ENCODE assay signal across 7 cellular contexts in genomic region chr5:43039468-43040286, GRCh38. TPM values are rescaled to one million over a fixed set of nuclear protein-coding genes. Genes with fewer than 3 reads are reported as not detected.
DNase-seq lines count a peak whose midpoint lies in the region; ATAC-seq and TF ChIP-seq lines count a peak whose summit lies in the region.

No MANE protein-coding gene starts in this region.

- in situ Hi-C loops in GM13976 (cut with MboI; ENCODE audit: low sequenced_read_pairs, unreplicated experiment): no loop called here

- H3K4me1 ChIP-seq in Loucy (ENCODE audit: insufficient read depth, low read length, poor library complexity, severe bottlenecking) (peaks cover 34% of the 10 kb centered on the region), SJSA1 (replicated peaks) (peaks cover 10% of the 10 kb centered on the region), heart left ventricle (peaks cover 0 to 46% (median 7%) of the 10 kb centered on the region in 12 donors)

- DNase-seq in GM13976 (ENCODE audit: low spot score) (no peak), SJSA1 (ENCODE audit: low read depth in 1 of 2, low spot score in 2 of 2) (peak; percentile 74 to 80), heart left ventricle (peak; percentile 73 to 86 (median 75)), retinal pigment epithelial cell (ENCODE audit: low read depth) (no peak)
- peak; percentile 66 to 74 for DNase-seq in activated naive CD4-positive, alpha-beta T cell treated with anti-CD3 and anti-CD28 coated beads, Interleukin-2, amount 50 U/mL, for 72 hours (ENCODE audit: low spot score in 2 of 2)

- H3K27ac ChIP-seq in SJSA1: peak overlapping the region; percentile 92
- peak overlapping the region; percentile 89 to 99 (median 95) for H3K27ac ChIP-seq in heart left ventricle

- H3K36me3 ChIP-seq in Loucy (ENCODE audit: insufficient read depth, low read length) (no peaks in the 10 kb centered on the region), SJSA1 (0 out of 2 replicates have a peak, but pooled peaks cover 4% of the 10 kb centered on the region), heart left ventricle (no peaks in the 10 kb centered on the region)

- peaks cover 0 to 23% of the 10 kb centered on the region in 2 donors for H3K36me3 Mint-ChIP-seq in activated naive CD4-positive, alpha-beta T cell treated with anti-CD3 and anti-CD28 coated beads, Interleukin-2, amount 50 U/mL, for 72 hours

- H4K20me1 ChIP-seq in Loucy (ENCODE audit: insufficient read depth, low read length, poor library complexity, severe bottlenecking): peaks cover 22% of the 10 kb centered on the region

- intact Hi-C loops in heart left ventricle (cut with DNase I): loop anchor here (1.0 to 10.0 kb wide), 14 partner anchors 21 to 132 kb away; no protein-coding TSS in a partner anchor

- peak overlapping the region; percentile 90 for H3K4me3 ChIP-seq in Loucy (ENCODE audit: low read length, poor library complexity, severe bottlenecking)
- H3K4me3 ChIP-seq in SJSA1: peak overlapping the region; percentile 61
- H3K4me3 ChIP-seq in heart left ventricle: peak overlapping the region; percentile 28 to 77 (median 66)
- peak overlapping the region; percentile 36 for H3K4me3 ChIP-seq in retinal pigment epithelial cell (ENCODE audit: low read length)

- ATAC-seq in activated naive CD4-positive, alpha-beta T cell treated with anti-CD3 and anti-CD28 coated beads, Interleukin-2, amount 50 U/mL, for 72 hours: peak; percentile 27 to 32
- ATAC-seq in heart left ventricle (peak; percentile 44 to 61 (median 52)), HG03460 (IDR thresholded peaks at IDR 0.05; ENCODE audit: unreplicated experiment) (no peak)

- no peak overlapping the region for H2AFZ ChIP-seq in Loucy (ENCODE audit: low read length)

- TF ChIP-seq POLR2A in heart left ventricle (IDR thresholded peaks at IDR 0.05): no peak

- H3K27ac Mint-ChIP-seq in activated naive CD4-positive, alpha-beta T cell treated with anti-CD3 and anti-CD28 coated beads, Interleukin-2, amount 50 U/mL, for 72 hours: peak overlapping the region; percentile 98 to 99

- H3K9me3 ChIP-seq in Loucy (ENCODE audit: insufficient read depth, low read depth, low read length): no peaks in the 10 kb centered on the region
- H3K9me3 ChIP-seq in SJSA1 (replicated peaks): no peaks in the 10 kb centered on the region
- no peaks in the 10 kb centered on the region for H3K9me3 ChIP-seq in heart left ventricle

- TF ChIP-seq CTCF in GM13976 (IDR thresholded peaks at IDR 0.05; ENCODE audit: borderline replicate concordance, control extremely low read depth, extremely low read depth, insufficient read depth, missing control alignments): peak; percentile 34
- peak; percentile 38; the same call in 1 of the 2 replicates for TF ChIP-seq CTCF in Loucy (conservative IDR thresholded peaks at IDR 0.05; ENCODE audit: low read length)
- peak in 3 of 12 donors; percentile 5 to 19 (median 6) for TF ChIP-seq CTCF in heart left ventricle (IDR thresholded peaks at IDR 0.05)
- peak; percentile 22 for TF ChIP-seq CTCF in retinal pigment epithelial cell (conservative IDR thresholded peaks at IDR 0.05; ENCODE audit: low read depth, low read length)

- peaks cover 87% of the 10 kb centered on the region for H3K79me2 ChIP-seq in Loucy (ENCODE audit: insufficient read depth, low read length)

- H3K27me3 ChIP-seq in Loucy (ENCODE audit: insufficient read depth, low read length, poor library complexity, severe bottlenecking) (peaks cover 13% of the 10 kb centered on the region), SJSA1 (replicated peaks) (no peaks in the 10 kb centered on the region), heart left ventricle (peaks cover 0 to 82% (median 16%) of the 10 kb centered on the region in 9 donors)

- H3K9ac ChIP-seq in Loucy (ENCODE audit: low read depth, low read length, poor library complexity, severe bottlenecking): peak overlapping the region; percentile 96

- no peaks in the 10 kb centered on the region for H3K9me3 Mint-ChIP-seq in activated naive CD4-positive, alpha-beta T cell treated with anti-CD3 and anti-CD28 coated beads, Interleukin-2, amount 50 U/mL, for 72 hours

- peaks cover 29% of the 10 kb centered on the region for H3F3A ChIP-seq in Loucy (ENCODE audit: low read depth)

- H3K9me2 ChIP-seq in Loucy (replicated peaks; ENCODE audit: low read depth, low read length): no peaks in the 10 kb centered on the region

- peak overlapping the region; percentile 87 for H3K4me2 ChIP-seq in Loucy (ENCODE audit: low read depth, low read length, poor library complexity, severe bottlenecking)

- 6 to 9% (median 7%) methylated on average over 27 to 35 of the region's 35 CpGs for WGBS in heart left ventricle, 4 donors

RNA-seq across cellular contexts. Expression of gene ANXA2R, which starts 0.4 kb away (rescaled TPM):
- 1.4 and 2.5 TPM in 2 replicates for total RNA-seq in SJSA1 (2014; rRNA removed; shearing (Covaris generic))
- total RNA-seq in activated naive CD4-positive, alpha-beta T cell treated with anti-CD3 and anti-CD28 coated beads, Interleukin-2, amount 50 U/mL, for 72 hours: 1 to 10 TPM; 5.3 to 8.4 TPM
- total RNA-seq in heart left ventricle: 1 to 10 TPM in 7 of 9 donors, under 1 TPM in 2; 0.49 to 2.4 (median 1.4) TPM
- polyA plus RNA-seq in heart left ventricle: 1 to 10 TPM; 1.1 to 2.0 TPM

Comparison
In these comparisons a context has a peak if more than half of its experiments do, and no peak if none do; other contexts are left out.
1. DNase-seq: peak in SJSA1 (2 of 2), activated naive CD4-positive, alpha-beta T cell treated with anti-CD3 and anti-CD28 coated beads, Interleukin-2, amount 50 U/mL, for 72 hours (2 of 2) and heart left ventricle (5 of 5); none in GM13976 (single experiment) and retinal pigment epithelial cell (single experiment).
2. H3K4me3 ChIP-seq: peak in every context shown above with its lines; median percentile 90 in Loucy; 66 in heart left ventricle; 61 in SJSA1; 36 in retinal pigment epithelial cell.